2 cellular contexts compared by ENCODE assay signal in the genomic region with DNA sequence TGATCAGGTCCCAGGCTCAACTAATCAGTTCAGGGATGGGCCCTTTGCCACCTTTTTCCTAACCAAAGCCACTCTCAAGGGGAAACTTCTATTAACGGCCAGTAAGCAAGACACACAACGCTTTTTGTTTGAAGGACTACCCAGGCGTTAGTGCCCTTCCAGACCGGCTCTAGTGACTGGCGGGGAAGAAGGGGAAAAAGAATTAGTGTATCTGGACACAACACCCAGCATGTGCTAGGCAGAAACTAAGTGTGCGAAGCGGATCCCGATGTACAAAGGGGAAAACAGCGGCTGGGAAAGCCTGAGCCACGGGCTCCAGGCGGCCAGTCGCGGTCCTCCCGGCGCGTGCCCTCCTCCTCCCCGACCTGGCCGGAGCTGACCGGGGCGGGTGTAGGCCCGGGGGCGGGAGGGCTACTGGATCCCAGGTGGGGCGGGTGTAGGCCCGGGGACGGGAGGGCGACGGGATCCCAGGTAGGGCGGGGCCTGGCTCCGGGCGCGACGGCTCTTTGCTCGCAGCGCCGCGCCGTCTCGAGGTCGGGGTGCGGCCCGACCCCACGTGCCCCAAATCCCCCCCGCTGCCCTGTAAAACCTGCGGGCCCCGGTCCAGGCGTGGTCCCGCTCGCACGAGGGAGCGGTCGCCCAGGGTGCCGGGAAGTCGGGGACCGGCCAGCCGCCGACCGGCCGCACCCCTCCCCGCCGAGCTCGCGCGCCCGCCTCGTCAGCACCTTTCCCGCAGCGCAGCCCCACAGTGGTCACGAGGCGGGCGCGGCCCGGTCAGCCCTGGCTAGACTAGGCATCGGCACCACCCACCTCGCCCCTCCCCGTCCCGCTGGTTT.
TF ChIP-seq lines count a peak whose summit lies in the region.

No MANE protein-coding gene starts in this region.

TF ChIP-seq in SK-N-SH treated with all-trans-retinoic acid at 6 μM for 48 hours, 23 proteins besides CTCF, POLR2A, EP300 and RAD21 (continued from another document):
- TF ChIP-seq, protein P1, sequence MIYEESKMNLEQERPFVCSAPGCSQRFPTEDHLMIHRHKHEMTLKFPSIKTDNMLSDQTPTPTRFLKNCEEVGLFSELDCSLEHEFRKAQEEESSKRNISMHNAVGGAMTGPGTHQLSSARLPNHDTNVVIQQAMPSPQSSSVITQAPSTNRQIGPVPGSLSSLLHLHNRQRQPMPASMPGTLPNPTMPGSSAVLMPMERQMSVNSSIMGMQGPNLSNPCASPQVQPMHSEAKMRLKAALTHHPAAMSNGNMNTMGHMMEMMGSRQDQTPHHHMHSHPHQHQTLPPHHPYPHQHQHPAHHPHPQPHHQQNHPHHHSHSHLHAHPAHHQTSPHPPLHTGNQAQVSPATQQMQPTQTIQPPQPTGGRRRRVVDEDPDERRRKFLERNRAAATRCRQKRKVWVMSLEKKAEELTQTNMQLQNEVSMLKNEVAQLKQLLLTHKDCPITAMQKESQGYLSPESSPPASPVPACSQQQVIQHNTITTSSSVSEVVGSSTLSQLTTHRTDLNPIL (CRISPR knock-in tag; IDR thresholded peaks at IDR 0.05; ENCODE audit: low read depth): no peak
- no peak for TF ChIP-seq ZNF70 (CRISPR knock-in tag; IDR thresholded peaks at IDR 0.05)
TF ChIP-seq in SK-N-SH treated with all-trans-retinoic acid at 6 μM for 48 hours: peak in this region for 1.

TF ChIP-seq in liver, 16 proteins besides CTCF, POLR2A, EP300 and RAD21 (continued from another document):
- TF ChIP-seq, protein P2, sequence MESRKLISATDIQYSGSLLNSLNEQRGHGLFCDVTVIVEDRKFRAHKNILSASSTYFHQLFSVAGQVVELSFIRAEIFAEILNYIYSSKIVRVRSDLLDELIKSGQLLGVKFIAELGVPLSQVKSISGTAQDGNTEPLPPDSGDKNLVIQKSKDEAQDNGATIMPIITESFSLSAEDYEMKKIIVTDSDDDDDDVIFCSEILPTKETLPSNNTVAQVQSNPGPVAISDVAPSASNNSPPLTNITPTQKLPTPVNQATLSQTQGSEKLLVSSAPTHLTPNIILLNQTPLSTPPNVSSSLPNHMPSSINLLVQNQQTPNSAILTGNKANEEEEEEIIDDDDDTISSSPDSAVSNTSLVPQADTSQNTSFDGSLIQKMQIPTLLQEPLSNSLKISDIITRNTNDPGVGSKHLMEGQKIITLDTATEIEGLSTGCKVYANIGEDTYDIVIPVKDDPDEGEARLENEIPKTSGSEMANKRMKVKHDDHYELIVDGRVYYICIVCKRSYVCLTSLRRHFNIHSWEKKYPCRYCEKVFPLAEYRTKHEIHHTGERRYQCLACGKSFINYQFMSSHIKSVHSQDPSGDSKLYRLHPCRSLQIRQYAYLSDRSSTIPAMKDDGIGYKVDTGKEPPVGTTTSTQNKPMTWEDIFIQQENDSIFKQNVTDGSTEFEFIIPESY (IDR thresholded peaks at IDR 0.05): no peak
- TF ChIP-seq SP1 (IDR thresholded peaks at IDR 0.05) (no peak), FOXA1 (IDR thresholded peaks at IDR 0.05) (no peak), EGR1 (IDR thresholded peaks at IDR 0.05; ENCODE audit: low read depth in 2 of 2) (peak in 1 of 2 donors; percentile 6)
